Comparison of ENCODE assay signal across 9 cellular contexts in genomic region chr4:40909363-40909876, GRCh38.
DNase-seq lines count a peak whose midpoint lies in the region; ATAC-seq and TF ChIP-seq lines count a peak whose summit lies in the region.
"Had no signal": no experiment of that assay in that cellular context is flagged by ENCODE, and none has a peak within 500 bp of the region (broad histone marks: within the 10 kb centered on the region; RNA-seq: fewer than 3 reads in every experiment).

No MANE protein-coding gene starts in this region.

- no peak overlapping the region for H3K27ac ChIP-seq in PC-9
- H3K27ac ChIP-seq: 22Rv1 had no signal

- POLR2A ChIA-PET in PC-9 (lab: Charles Lee; ENCODE audit: unreplicated experiment): no interaction called here

- H3K4me1 Mint-ChIP-seq in chondrocyte (ENCODE audit: low read depth): peaks cover 42% of the 10 kb centered on the region

- no peak overlapping the region for H3K4me3 Mint-ChIP-seq in chondrocyte (ENCODE audit: unreplicated experiment)

- no peaks in the 10 kb centered on the region for H3K27me3 Mint-ChIP-seq in chondrocyte (ENCODE audit: low read depth)

- no peaks in the 10 kb centered on the region for H3K9me3 ChIP-seq in PC-9 (ENCODE audit: insufficient read depth, low read depth)

- H3K36me3 ChIP-seq in PC-9 (ENCODE audit: low read depth): no peaks in the 10 kb centered on the region

- H3K9me2 ChIP-seq in PC-9 (ENCODE audit: insufficient read depth): no peaks in the 10 kb centered on the region

- no peaks in the 10 kb centered on the region for H3K79me2 ChIP-seq in PC-9 (ENCODE audit: low read depth)

- no peaks in the 10 kb centered on the region for H3K27me3 ChIP-seq in PC-9 (ENCODE audit: insufficient read depth, low read depth)

- H3K27ac Mint-ChIP-seq in chondrocyte (ENCODE audit: unreplicated experiment): peak overlapping the region; percentile 75

- no peak overlapping the region for H3K4me3 ChIP-seq in PC-9

- ATAC-seq in HG02973 (IDR thresholded peaks at IDR 0.05; ENCODE audit: unreplicated experiment): no peak

- DNase-seq in DMS53 (lab: John Stamatoyannopoulos, UW): peak; percentile 25
- no peak for DNase-seq in DMS53 treated with DMSO at 0.1 percent for 48 hours (lab: John Stamatoyannopoulos, UW; ENCODE audit: unreplicated experiment)
- peak in 1 of 2 experiments; percentile 33 for DNase-seq in PC-9
- DNase-seq in chondrocyte (ENCODE audit: low spot score): no peak
- peak; percentile 36 for DNase-seq in stimulated activated CD4-positive, alpha-beta T cell treated with anti-CD3 and anti-CD28 coated beads, Interleukin-4, amount 100 ng/mL, for 1 hour
- DNase-seq in central memory CD4-positive, alpha-beta T cell: no peak
- no peak for DNase-seq in SIG-M5 (lab: John Stamatoyannopoulos, UW)

- BruUV-seq in PC-9 (replicated peaks; lab: Mats Ljungman, UMichigan): no TSS peak

- H3K9me3 Mint-ChIP-seq in chondrocyte (ENCODE audit: low read depth): peaks cover under 1% of the 10 kb centered on the region

- intact Hi-C loops in PC-9 (cut with micrococcal nuclease; ENCODE audit: unreplicated experiment): loop anchor here (2.0 to 10.0 kb wide), 3 partner anchors 162 to 975 kb away; partner anchors contain the start of genes NSUN7 and UCHL1

- H3K4me2 ChIP-seq in PC-9: peak overlapping the region; percentile 53; the same call in 1 of the 2 replicates

- no peaks in the 10 kb centered on the region for H3F3A ChIP-seq in PC-9 (ENCODE audit: insufficient read depth, low read depth)

- TF ChIP-seq CTCF in PC-9 (conservative IDR thresholded peaks at IDR 0.05) (no peak), chondrocyte (IDR thresholded peaks at IDR 0.05) (no peak)

- no peaks in the 10 kb centered on the region for H3K36me3 Mint-ChIP-seq in chondrocyte (ENCODE audit: low read depth)

- peaks cover 10% of the 10 kb centered on the region; the same call in 1 of the 2 replicates for H3K4me1 ChIP-seq in PC-9 (replicated peaks; ENCODE audit: insufficient read depth)

- H2AFZ ChIP-seq in PC-9: no peak overlapping the region

- H4K20me1 ChIP-seq in PC-9 (ENCODE audit: insufficient read depth): no peaks in the 10 kb centered on the region

- CTCF ChIA-PET in PC-9 (lab: Charles Lee): interaction anchor here (0.6 to 1.2 kb wide), 3 partner anchors 15 to 1200 kb away, joined by 3 to 7 read pairs (median 6); no protein-coding TSS in a partner anchor

Comparison
In these comparisons a context has a peak if more than half of its experiments do, and no peak if none do; other contexts are left out.
1. DNase-seq: peak in DMS53 (single experiment) and stimulated activated CD4-positive, alpha-beta T cell treated with anti-CD3 and anti-CD28 coated beads, Interleukin-4, amount 100 ng/mL, for 1 hour (single experiment); none in DMS53 treated with DMSO at 0.1 percent for 48 hours (single experiment), chondrocyte (single experiment), central memory CD4-positive, alpha-beta T cell (single experiment) and SIG-M5 (single experiment).